Comparison of ENCODE assay signal across 16 cellular contexts in genomic region chr7:84112771-84113170, GRCh38.
DNase-seq lines count a peak whose midpoint lies in the region; ATAC-seq and TF ChIP-seq lines count a peak whose summit lies in the region.
"Had no signal": no experiment of that assay in that cellular context is flagged by ENCODE, and none has a peak within 500 bp of the region (broad histone marks: within the 10 kb centered on the region; RNA-seq: fewer than 3 reads in every experiment).

No MANE protein-coding gene starts in this region.

- TF ChIP-seq POLR2A in sigmoid colon (IDR thresholded peaks at IDR 0.05), result no peak
- no peak for TF ChIP-seq POLR2A in prostate gland (IDR thresholded peaks at IDR 0.05)

- peak overlapping the region; percentile 3; the same call in 1 of the 2 replicates for H3K4me3 Mint-ChIP-seq in HFFc6
- H3K4me3 Mint-ChIP-seq in activated T-cell treated with anti-CD3 and anti-CD28 coated beads, Interleukin-2, amount 50 U/mL, for 72 hours, result no peak overlapping the region
- H3K4me3 Mint-ChIP-seq: effector memory CD8-positive, alpha-beta T cell had no signal

- TF ChIP-seq CTCF in HFFc6 (IDR thresholded peaks at IDR 0.05) (no peak), heart right ventricle (IDR thresholded peaks at IDR 0.05) (no peak), sigmoid colon (IDR thresholded peaks at IDR 0.05) (no peak), prostate gland (IDR thresholded peaks at IDR 0.05) (no peak)

- no peaks in the 10 kb centered on the region; the same call in 1 of the 2 replicates for H3K27me3 Mint-ChIP-seq in HFFc6 (ENCODE audit: insufficient read depth)
- H3K27me3 Mint-ChIP-seq in activated T-cell treated with anti-CD3 and anti-CD28 coated beads, Interleukin-2, amount 50 U/mL, for 72 hours (ENCODE audit: low read depth), result no peaks in the 10 kb centered on the region
- H3K27me3 Mint-ChIP-seq: effector memory CD8-positive, alpha-beta T cell had no signal

- H3K27ac Mint-ChIP-seq in HFFc6, result peak overlapping the region; percentile 12; the same call in 1 of the 2 replicates
- no peak overlapping the region for H3K27ac Mint-ChIP-seq in activated T-cell treated with anti-CD3 and anti-CD28 coated beads, Interleukin-2, amount 50 U/mL, for 72 hours
- H3K27ac Mint-ChIP-seq: effector memory CD8-positive, alpha-beta T cell had no signal

- H3K9me3 ChIP-seq in adipocyte (ENCODE audit: control insufficient read depth, low read length) (no peaks in the 10 kb centered on the region), heart right ventricle (no peaks in the 10 kb centered on the region), sigmoid colon (no peaks in the 10 kb centered on the region), prostate gland (no peaks in the 10 kb centered on the region)
- H3K9me3 ChIP-seq: gastrocnemius medialis, ovary, vagina had no signal

- intact Hi-C loops in heart right ventricle (cut with DNase I), result no loop called here
- intact Hi-C loops in sigmoid colon (cut with DNase I), result loop anchor here (10.0 kb wide), 1 partner anchor 62 kb away; no protein-coding TSS in a partner anchor
- intact Hi-C loops in prostate gland (cut with DNase I), result no loop called here

- H3K4me3 ChIP-seq in adipocyte (ENCODE audit: low read length) (peak overlapping the region; percentile 49), heart right ventricle (no peak overlapping the region), sigmoid colon (no peak overlapping the region), prostate gland (no peak overlapping the region)
- H3K4me3 ChIP-seq: gastrocnemius medialis, K562, ovary, vagina had no signal

- H3K27me3 ChIP-seq in adipocyte (replicated peaks; ENCODE audit: control insufficient read depth, insufficient read depth, low read length), result no peaks in the 10 kb centered on the region
- no peaks in the 10 kb centered on the region for H3K27me3 ChIP-seq in heart right ventricle
- H3K27me3 ChIP-seq in sigmoid colon, result no peaks in the 10 kb centered on the region
- H3K27me3 ChIP-seq in prostate gland (replicated peaks; ENCODE audit: insufficient read depth), result no peaks in the 10 kb centered on the region
- H3K27me3 ChIP-seq: gastrocnemius medialis, ovary, vagina had no signal

- H3K4me1 ChIP-seq in adipocyte (ENCODE audit: control insufficient read depth, insufficient read depth, low read length), result peaks cover 27% of the 10 kb centered on the region
- peaks cover 0 to 38% (median 27%) of the 10 kb centered on the region in 9 donors for H3K4me1 ChIP-seq in heart right ventricle
- peaks cover 0 to 43% (median 18%) of the 10 kb centered on the region in 4 donors for H3K4me1 ChIP-seq in sigmoid colon
- no peaks in the 10 kb centered on the region for H3K4me1 ChIP-seq in prostate gland (replicated peaks)
- H3K4me1 ChIP-seq: gastrocnemius medialis, vagina had no signal

- no peaks in the 10 kb centered on the region for H3K9me3 Mint-ChIP-seq in HFFc6
- no peaks in the 10 kb centered on the region for H3K9me3 Mint-ChIP-seq in activated T-cell treated with anti-CD3 and anti-CD28 coated beads, Interleukin-2, amount 50 U/mL, for 72 hours

- no peak for TF ChIP-seq EP300 in sigmoid colon (IDR thresholded peaks at IDR 0.05)

- peak; percentile 76 to 99 (median 92) for ATAC-seq in heart right ventricle
- no peak for ATAC-seq in activated T-cell treated with anti-CD3 and anti-CD28 coated beads, Interleukin-2, amount 50 U/mL, for 72 hours (replicated peaks in 1 of 2)
- ATAC-seq: effector memory CD8-positive, alpha-beta T cell; gastrocnemius medialis; K562 had no signal

- H3K27ac ChIP-seq in heart right ventricle (peak overlapping the region in 3 of 10 donors; percentile 31 to 45 (median 43)), sigmoid colon (peak overlapping the region; percentile 5 to 53 (median 46)), prostate gland (no peak overlapping the region)
- H3K27ac ChIP-seq: gastrocnemius medialis, ovary, vagina had no signal

- DNase-seq in HFFc6 (no peak), adipocyte (ENCODE audit: low read depth) (peak; percentile 46), heart right ventricle (peak in 1 of 2 donors; percentile 32), sigmoid colon (no peak), GOT3 (lab: John Stamatoyannopoulos, UW) (no peak), prostate gland (ENCODE audit: low spot score) (no peak)
- no peak for DNase-seq in activated T-cell treated with anti-CD3 and anti-CD28 coated beads, Interleukin-2, amount 50 U/mL, for 72 hours
- DNase-seq: activated naive CD4-positive, alpha-beta T cell; C1 segment of cervical spinal cord; effector memory CD8-positive, alpha-beta T cell; gastrocnemius medialis; NCI-H1436; NCI-H526; ovary had no signal

- no peak overlapping the region for H3K9ac ChIP-seq in adipocyte (ENCODE audit: low read length)

- peaks cover 15% of the 10 kb centered on the region for H3K36me3 Mint-ChIP-seq in HFFc6 (ENCODE audit: low read depth)
- no peaks in the 10 kb centered on the region for H3K36me3 Mint-ChIP-seq in activated T-cell treated with anti-CD3 and anti-CD28 coated beads, Interleukin-2, amount 50 U/mL, for 72 hours (ENCODE audit: insufficient read depth in 2 of 2)

- H3K36me3 ChIP-seq in adipocyte (ENCODE audit: control insufficient read depth, insufficient read depth, low read length, severe bottlenecking) (no peaks in the 10 kb centered on the region), heart right ventricle (no peaks in the 10 kb centered on the region), sigmoid colon (peaks cover 0 to 12% (median 0%) of the 10 kb centered on the region in 4 donors), prostate gland (no peaks in the 10 kb centered on the region)
- H3K36me3 ChIP-seq: gastrocnemius medialis, ovary, vagina had no signal

- peaks cover 42% of the 10 kb centered on the region for H3K4me1 Mint-ChIP-seq in HFFc6 (ENCODE audit: low read depth)
- no peaks in the 10 kb centered on the region for H3K4me1 Mint-ChIP-seq in activated T-cell treated with anti-CD3 and anti-CD28 coated beads, Interleukin-2, amount 50 U/mL, for 72 hours (ENCODE audit: low read depth)

- 13 to 15% methylated on average over 1 of the region's 1 CpG for WGBS in heart right ventricle, 2 donors
- WGBS in sigmoid colon, 2 donors, result 53 to 71% methylated on average over 1 of the region's 1 CpG
- WGBS in prostate gland, result 24% methylated on average over 1 of the region's 1 CpG

Comparison
In these comparisons a context has a peak if more than half of its experiments do, and no peak if none do; other contexts are left out.
1. ATAC-seq: peak in heart right ventricle (8 of 8); none in activated T-cell treated with anti-CD3 and anti-CD28 coated beads, Interleukin-2, amount 50 U/mL, for 72 hours (0 of 2).
2. H3K27ac ChIP-seq: peak in sigmoid colon (4 of 4); none in prostate gland (0 of 2).